ENCODE assay signal across 19 cellular contexts in the genomic region with DNA sequence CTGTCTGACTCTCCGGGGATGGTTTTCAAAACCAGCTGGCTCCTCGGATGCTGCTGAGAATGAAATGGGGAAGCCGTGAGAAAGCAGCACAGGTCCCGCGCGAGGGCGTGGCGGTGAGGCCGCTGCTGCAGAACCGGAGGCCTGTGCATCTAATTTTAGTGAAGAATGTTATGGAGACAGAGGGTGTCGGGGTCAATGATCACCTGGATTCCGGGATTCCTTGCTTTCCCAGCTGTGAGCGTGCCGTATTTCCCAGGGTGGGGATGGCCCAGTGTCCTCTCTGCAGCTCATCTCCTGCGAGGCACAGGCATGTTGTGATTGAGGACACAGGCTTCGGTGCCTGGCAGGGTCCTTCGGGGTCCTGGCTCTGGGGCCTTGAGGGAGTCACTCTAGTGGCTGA.
"Had no signal": no experiment of that assay in that cellular context is flagged by ENCODE, and none has a peak within 500 bp of the region (broad histone marks: within the 10 kb centered on the region; RNA-seq: fewer than 3 reads in every experiment).

No MANE protein-coding gene starts in this region.

- H3K27me3 ChIP-seq: colonic mucosa, pancreas, suprapubic skin, tibial nerve, vagina had no signal

- H3K4me3 ChIP-seq: colonic mucosa, heart right ventricle, left ventricle myocardium inferior, lung, pancreas, smooth muscle cell, suprapubic skin, tibial nerve, upper lobe of right lung, vagina had no signal

- H3K9me3 ChIP-seq: colonic mucosa, pancreas, suprapubic skin, upper lobe of right lung, vagina had no signal

- H3K36me3 ChIP-seq: colonic mucosa, heart right ventricle, left ventricle myocardium inferior, pancreas, suprapubic skin, tibial nerve, upper lobe of right lung, vagina had no signal

- ATAC-seq: esophagus mucosa; heart right ventricle; pancreas; stimulated activated naive CD8-positive, alpha-beta T cell treated with anti-CD3 and anti-CD28 coated beads, Interleukin-15, Interleukin-2, amounts not matched to agents 100 U/mL and 50 U/mL, for 24 hours; upper lobe of right lung had no signal

- H3K27ac ChIP-seq: colonic mucosa, heart right ventricle, left ventricle myocardium inferior, pancreas, suprapubic skin, tibial nerve, upper lobe of right lung, vagina had no signal

- DNase-seq: cerebellar nuclear complex; colonic mucosa; effector CD8-positive, alpha-beta T cell; heart right ventricle; left ventricle myocardium inferior; mesenchymal stem cell; midbrain; pancreas; stimulated activated CD4-positive, alpha-beta T cell treated with anti-CD3 and anti-CD28 coated beads, Interleukin-2, amount 100 ng/mL, for 48 hours; stimulated activated naive CD8-positive, alpha-beta T cell treated with anti-CD3 and anti-CD28 coated beads, Interleukin-15, Interleukin-2, amounts not matched to agents 100 U/mL and 50 U/mL, for 24 hours; upper lobe of right lung had no signal

- H3K4me1 ChIP-seq: colonic mucosa, heart right ventricle, left ventricle myocardium inferior, pancreas, suprapubic skin, tibial nerve, upper lobe of right lung, vagina had no signal

- H3K27ac Mint-ChIP-seq: nephron progenitor cell, progenitor cell of endocrine pancreas had no signal

- H3K27me3 Mint-ChIP-seq: progenitor cell of endocrine pancreas had no signal

- H3K4me3 Mint-ChIP-seq: nephron progenitor cell had no signal

- H3K4me2 ChIP-seq: smooth muscle cell had no signal
